7 cellular contexts compared by ENCODE assay signal in the genomic region with DNA sequence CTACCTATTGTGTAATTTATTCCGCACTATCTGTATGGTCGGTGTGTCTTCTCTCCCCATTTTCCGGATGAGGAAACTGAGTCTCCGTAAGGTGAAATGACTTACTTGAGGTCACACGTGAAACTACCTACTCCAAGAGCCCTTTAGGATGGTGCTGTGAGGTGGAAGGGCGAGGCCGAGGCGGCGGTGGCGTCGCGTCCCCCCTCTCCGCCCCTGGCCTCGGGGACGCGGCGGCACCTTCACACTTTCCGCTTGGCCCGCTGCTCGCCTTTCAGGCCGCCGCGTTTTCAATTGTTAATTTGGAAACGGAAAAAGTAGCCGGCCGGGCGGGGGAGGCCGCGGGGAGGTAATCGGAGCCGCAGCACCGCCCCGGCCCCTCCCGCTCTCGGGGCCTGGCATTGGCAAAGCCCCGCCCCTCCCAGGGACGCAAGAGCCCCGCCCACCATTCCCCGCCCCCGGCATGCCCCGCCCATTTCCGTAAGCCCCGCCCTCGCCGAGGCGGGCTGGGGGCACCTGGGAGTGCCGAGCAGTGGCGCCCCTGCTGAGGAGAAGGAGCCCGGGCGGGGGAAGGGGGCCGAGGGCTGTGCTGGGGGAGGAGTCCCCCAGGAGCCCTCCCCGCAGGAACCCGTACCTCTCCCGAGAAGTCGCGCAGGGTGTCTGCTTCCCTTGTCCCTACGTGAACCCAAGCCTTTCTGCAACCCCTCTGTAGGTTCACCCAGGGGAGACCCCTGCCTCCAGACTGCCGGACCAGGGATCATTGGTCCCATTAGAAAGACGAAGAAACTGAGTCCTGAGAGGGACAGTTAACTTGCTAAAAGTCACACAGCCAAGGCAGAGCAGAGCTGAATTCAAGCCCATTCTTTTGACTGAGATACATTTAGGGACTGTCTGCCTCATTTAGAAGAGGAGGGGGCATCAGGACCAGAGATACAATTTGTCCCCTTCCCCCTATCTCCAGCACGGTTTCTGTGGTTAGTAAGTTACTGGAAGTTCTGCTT. TPM values are rescaled to one million over a fixed set of nuclear protein-coding genes. Genes with fewer than 3 reads are reported as not detected.
DNase-seq lines count a peak whose midpoint lies in the region; ATAC-seq and TF ChIP-seq lines count a peak whose summit lies in the region.

No MANE protein-coding gene starts in this region.

- ATAC-seq in GM19023 (IDR thresholded peaks at IDR 0.05; ENCODE audit: unreplicated experiment) (peak; percentile 64), SK-N-SH treated with all-trans-retinoic acid at 6 μM for 48 hours (peak; percentile 87), left cardiac atrium (peak; percentile 92 to 93)

- H3K27ac Mint-ChIP-seq in activated naive CD8-positive, alpha-beta T cell: peak overlapping the region; percentile 50

- no peaks in the 10 kb centered on the region for H3K36me3 ChIP-seq in urinary bladder (ENCODE audit: insufficient read depth)

- no peaks in the 10 kb centered on the region for H3K9me3 Mint-ChIP-seq in activated naive CD8-positive, alpha-beta T cell (ENCODE audit: low read depth)

- no peaks in the 10 kb centered on the region for H3K36me3 Mint-ChIP-seq in activated naive CD8-positive, alpha-beta T cell

- peak overlapping the region; percentile 70 for H3K27ac ChIP-seq in urinary bladder (ENCODE audit: low read depth)

- peak overlapping the region; percentile 30 for H3K4me3 ChIP-seq in urinary bladder (ENCODE audit: low read depth, low read length)

- no peaks in the 10 kb centered on the region for H3K27me3 Mint-ChIP-seq in activated naive CD8-positive, alpha-beta T cell

- intact Hi-C loops in left cardiac atrium (cut with DNase I): no loop called here

- WGBS in urinary bladder: 6% methylated on average over 60 of the region's 60 CpGs

- peaks cover 1% of the 10 kb centered on the region for H3K4me1 ChIP-seq in urinary bladder (ENCODE audit: insufficient read depth)

- peak; percentile 64 for DNase-seq in HT-29 (ENCODE audit: low spot score)
- peak; percentile 92 for DNase-seq in left cardiac atrium
- peak; percentile 19 for DNase-seq in pulmonary artery endothelial cell (ENCODE audit: low read depth, low spot score)

- peak overlapping the region; percentile 70 for H3K4me3 Mint-ChIP-seq in activated naive CD8-positive, alpha-beta T cell

- peaks cover 30% of the 10 kb centered on the region for H3K4me1 Mint-ChIP-seq in activated naive CD8-positive, alpha-beta T cell (ENCODE audit: low read depth)

TF ChIP-seq in SK-N-SH treated with all-trans-retinoic acid at 6 μM for 48 hours, 23 proteins besides CTCF, POLR2A, EP300 and RAD21:
- TF ChIP-seq ZNF70 (CRISPR knock-in tag; IDR thresholded peaks at IDR 0.05): peak; percentile 69; the same call in 1 of the 2 replicates
- TF ChIP-seq TOX (CRISPR knock-in tag; IDR thresholded peaks at IDR 0.05; ENCODE audit: borderline replicate concordance): no peak

RNA-seq across cellular contexts. Expression of gene KCNQ4, which starts 18.8 kb away (rescaled TPM):
- 0.74 and 0.83 TPM in 2 replicates for total RNA-seq in HT-29 (2014; rRNA removed; shearing (Covaris generic))
- total RNA-seq in left cardiac atrium (1 to 10 TPM; 1.3 to 1.4 TPM), pulmonary artery endothelial cell (0.04 TPM in 1 of 2 replicates, not detected in the other), urinary bladder (2.0 TPM)
- polyA plus RNA-seq in urinary bladder: 13.1 TPM

RNA-seq across cellular contexts. Expression of gene CITED4, which starts 59.8 kb away (rescaled TPM):
- total RNA-seq in HT-29 (2014; rRNA removed; shearing (Covaris generic)): 3.1 and 6.4 TPM in 2 replicates
- total RNA-seq in left cardiac atrium (10 to 100 TPM; 22.9 to 26.5 TPM), pulmonary artery endothelial cell (4.2 and 6.5 TPM in 2 replicates), urinary bladder (2.0 TPM)
- polyA plus RNA-seq in urinary bladder: 8.8 TPM

Comparison
In these comparisons a context has a peak if more than half of its experiments do, and no peak if none do; other contexts are left out.
1. Peak in every context shown above with its lines: DNase-seq, ATAC-seq, H3K4me3 ChIP-seq and H3K27ac ChIP-seq.
2. DNase-seq: peak in every context shown above with its lines; median percentile 92 in left cardiac atrium; 64 in HT-29; 19 in pulmonary artery endothelial cell.